Comparison of ENCODE assay signal across 8 cellular contexts in the genomic region with DNA sequence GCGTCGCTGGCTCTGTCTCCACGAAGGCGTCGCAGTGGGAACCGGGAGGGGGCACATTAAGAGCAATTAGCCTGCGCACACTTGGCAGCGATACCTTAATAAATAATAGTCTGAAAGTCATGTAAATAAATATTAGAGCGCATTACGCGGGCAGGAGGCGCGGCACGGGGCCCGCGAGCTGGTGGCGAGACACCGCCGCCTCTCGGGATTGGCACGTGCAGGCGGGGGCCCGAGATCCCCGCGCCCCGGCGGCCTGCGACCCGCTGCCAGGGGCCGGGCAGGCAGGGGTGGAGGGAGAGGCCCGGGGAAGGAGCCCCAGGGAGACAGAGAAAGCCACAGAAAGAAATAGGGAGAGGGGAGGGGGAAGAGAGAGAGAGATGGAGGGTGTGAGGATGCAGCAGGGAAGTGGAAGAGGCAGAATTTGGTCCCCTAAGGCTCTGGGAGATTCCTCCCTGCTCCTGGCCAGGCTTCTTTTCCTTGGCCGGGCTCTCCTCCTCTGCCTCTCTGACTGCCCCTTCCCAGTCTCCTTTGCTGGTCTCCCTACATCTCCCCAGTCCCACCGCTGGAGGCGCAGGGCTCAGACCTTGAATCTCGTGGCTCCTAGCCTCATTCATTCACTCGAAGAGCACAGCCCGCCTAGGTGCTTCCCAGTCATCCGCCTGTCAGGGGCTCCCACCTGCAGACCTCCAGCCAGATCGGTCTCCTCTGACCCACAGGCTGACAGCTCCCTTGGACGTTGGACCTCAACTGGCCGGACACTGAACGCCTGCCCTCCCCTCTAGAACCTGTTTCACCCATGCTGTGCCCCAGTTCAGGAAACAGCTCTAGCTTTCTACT.
DNase-seq lines count a peak whose midpoint lies in the region; ATAC-seq, FAIRE-seq and TF ChIP-seq lines count a peak whose summit lies in the region.

No MANE protein-coding gene starts in this region.

- ATAC-seq in activated naive CD8-positive, alpha-beta T cell treated with anti-CD3 and anti-CD28 coated beads, Interleukin-2, amount 50 U/mL, for 24 hours, result peak; percentile 56
- ATAC-seq in GM19455 (IDR thresholded peaks at IDR 0.05; ENCODE audit: unreplicated experiment), result no peak

- no peak overlapping the region for H3K27ac ChIP-seq in iPS DF 6.9 (ENCODE audit: low read length)
- H3K27ac ChIP-seq in small intestine (ENCODE audit: low read depth in 1 of 2, low read length in 1 of 2), result no peak overlapping the region
- no peak overlapping the region for H3K27ac ChIP-seq in SJCRH30

- H3K36me3 ChIP-seq in iPS DF 6.9 (ENCODE audit: control insufficient read depth, insufficient read depth, low read length), result no peaks in the 10 kb centered on the region
- H3K36me3 ChIP-seq in small intestine (ENCODE audit: control insufficient read depth in 2 of 2, insufficient read depth in 2 of 2, low read length in 2 of 2), result no peaks in the 10 kb centered on the region
- no peaks in the 10 kb centered on the region for H3K36me3 ChIP-seq in SJCRH30

- H3K27me3 ChIP-seq in iPS DF 6.9 (ENCODE audit: control insufficient read depth, insufficient read depth, low read length) (peaks cover 29% of the 10 kb centered on the region), small intestine (ENCODE audit: control insufficient read depth in 2 of 2, insufficient read depth in 2 of 2, low read length in 2 of 2) (peaks cover 0 to 20% of the 10 kb centered on the region in 2 donors), SJCRH30 (peaks cover 13% of the 10 kb centered on the region; the same call in 1 of the 2 replicates)

- H3K4me1 ChIP-seq in iPS DF 6.9 (ENCODE audit: control insufficient read depth, insufficient read depth, low read length), result peaks cover 2% of the 10 kb centered on the region; the same call in 1 of the 2 replicates
- H3K4me1 ChIP-seq in small intestine (ENCODE audit: control insufficient read depth in 2 of 2, insufficient read depth in 1 of 2, low read depth in 1 of 2, low read length in 1 of 2), result no peaks in the 10 kb centered on the region
- H3K4me1 ChIP-seq in SJCRH30, result no peaks in the 10 kb centered on the region

- no CpG with 5 or more reads among the region's 42 CpGs for WGBS in iPS DF 6.9 (ENCODE audit: insufficient coverage, insufficient read length)
- 2 to 5% (median 3%) methylated on average over 41 to 42 of the region's 42 CpGs for WGBS in small intestine, 3 donors

- DNase-seq in AG08396 (ENCODE audit: low spot score) (peak; percentile 85), HEK293T (ENCODE audit: extremely low spot score) (peak; percentile 52), iPS DF 6.9 (ENCODE audit: low read depth, low spot score) (peak; percentile 68), small intestine (peak; percentile 24), SJCRH30 (no peak), activated gamma-delta T cell treated with Interleukin-2 at 50 U/mL for 16 hours (no peak)
- DNase-seq in activated naive CD8-positive, alpha-beta T cell treated with anti-CD3 and anti-CD28 coated beads, Interleukin-2, amount 50 U/mL, for 24 hours, result no peak

- CTCF ChIA-PET in HEK293T (lab: Yijun Ruan, JAX), result no interaction called here

- no peak for FAIRE-seq in small intestine (lab: Jason Lieb, UNC)

- H3K9me3 ChIP-seq in iPS DF 6.9 (ENCODE audit: control insufficient read depth, insufficient read depth, low read length) (no peaks in the 10 kb centered on the region), small intestine (ENCODE audit: control insufficient read depth, low read depth) (no peaks in the 10 kb centered on the region), SJCRH30 (replicated peaks) (no peaks in the 10 kb centered on the region)

- H3K4me3 Mint-ChIP-seq in activated naive CD8-positive, alpha-beta T cell treated with anti-CD3 and anti-CD28 coated beads, Interleukin-2, amount 50 U/mL, for 24 hours, result no peak overlapping the region

- POLR2A ChIA-PET in HEK293T (lab: Yijun Ruan, JAX), result no interaction called here

- H3K4me1 Mint-ChIP-seq in activated naive CD8-positive, alpha-beta T cell treated with anti-CD3 and anti-CD28 coated beads, Interleukin-2, amount 50 U/mL, for 24 hours, result peaks cover 6% of the 10 kb centered on the region

- peak overlapping the region; percentile 48; the same call in 1 of the 2 replicates for H3K4me3 ChIP-seq in iPS DF 6.9 (ENCODE audit: low read length)
- H3K4me3 ChIP-seq in small intestine (ENCODE audit: low read depth in 1 of 2, low read length in 2 of 2), result no peak overlapping the region
- H3K4me3 ChIP-seq in SJCRH30, result no peak overlapping the region

- H3K36me3 Mint-ChIP-seq in activated naive CD8-positive, alpha-beta T cell treated with anti-CD3 and anti-CD28 coated beads, Interleukin-2, amount 50 U/mL, for 24 hours (ENCODE audit: low read depth), result no peaks in the 10 kb centered on the region

- H3K9me3 Mint-ChIP-seq in activated naive CD8-positive, alpha-beta T cell treated with anti-CD3 and anti-CD28 coated beads, Interleukin-2, amount 50 U/mL, for 24 hours, result no peaks in the 10 kb centered on the region

- peaks cover 66% of the 10 kb centered on the region for H3K27me3 Mint-ChIP-seq in activated naive CD8-positive, alpha-beta T cell treated with anti-CD3 and anti-CD28 coated beads, Interleukin-2, amount 50 U/mL, for 24 hours

- no peak overlapping the region for H3K27ac Mint-ChIP-seq in activated naive CD8-positive, alpha-beta T cell treated with anti-CD3 and anti-CD28 coated beads, Interleukin-2, amount 50 U/mL, for 24 hours

TF ChIP-seq in HEK293T, 16 proteins besides CTCF, POLR2A, EP300 and RAD21:
- TF ChIP-seq L3MBTL2 (conservative IDR thresholded peaks at IDR 0.05), result peak; percentile 52
- no peak for TF ChIP-seq ARNT (IDR thresholded peaks at IDR 0.05)

Comparison
In these comparisons a context has a peak if more than half of its experiments do, and no peak if none do; other contexts are left out.
1. DNase-seq: peak in AG08396 (single experiment), HEK293T (single experiment), iPS DF 6.9 (single experiment) and small intestine (single experiment); none in activated naive CD8-positive, alpha-beta T cell treated with anti-CD3 and anti-CD28 coated beads, Interleukin-2, amount 50 U/mL, for 24 hours (single experiment), SJCRH30 (0 of 2) and activated gamma-delta T cell treated with Interleukin-2 at 50 U/mL for 16 hours (single experiment).